In the genomic region with DNA sequence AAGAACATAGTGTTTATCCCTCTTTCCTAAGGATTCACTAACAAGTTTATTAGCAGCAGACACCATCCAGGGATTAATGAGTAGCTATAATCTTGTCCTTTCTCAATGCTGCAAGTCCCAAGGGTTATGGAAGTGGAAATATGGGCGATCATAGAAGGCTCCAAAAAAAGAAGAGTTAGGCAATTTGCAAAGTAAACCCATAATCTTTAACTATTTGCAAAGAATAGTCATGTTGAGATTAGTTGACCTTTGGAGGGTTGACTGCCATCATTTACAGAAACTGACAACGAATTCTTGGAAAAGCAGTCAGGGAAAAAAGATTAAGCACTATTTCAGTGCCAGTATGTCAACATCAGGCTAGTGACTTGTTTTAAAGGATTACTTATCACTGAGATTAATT, we compare ENCODE assay signal across 18 cellular contexts.
DNase-seq lines count a peak whose midpoint lies in the region; ATAC-seq and TF ChIP-seq lines count a peak whose summit lies in the region.
"Had no signal": no experiment of that assay in that cellular context is flagged by ENCODE, and none has a peak within 500 bp of the region (broad histone marks: within the 10 kb centered on the region; RNA-seq: fewer than 3 reads in every experiment).

No MANE protein-coding gene starts in this region.

- peak overlapping the region; percentile 62 for H3K27ac ChIP-seq in GM23338 (ENCODE audit: low read depth)
- no peak overlapping the region for H3K27ac ChIP-seq in osteoblast (ENCODE audit: low read depth, low read length)
- H3K27ac ChIP-seq: left lung had no signal

- DNase-seq in GM23338 (ENCODE audit: low spot score) (no peak), NCI-H82 treated with DMSO at 0.1 percent for 48 hours (lab: John Stamatoyannopoulos, UW; ENCODE audit: unreplicated experiment) (peak; percentile 87), fibroblast of the aortic adventitia (ENCODE audit: low read depth) (peak; percentile 53), osteoblast (ENCODE audit: insufficient read length, low spot score, missing footprints) (no peak), amniotic stem cell (lab: John Stamatoyannopoulos, UW) (no peak), NCI-H1092 treated with DMSO at 0.1 percent for 48 hours (lab: John Stamatoyannopoulos, UW) (no peak), CD1c-positive myeloid dendritic cell (ENCODE audit: extremely low spot score) (no peak), mucosa of gallbladder (ENCODE audit: low spot score) (no peak)
- DNase-seq: activated naive CD4-positive, alpha-beta T cell; aorta; cerebellar nuclear complex; effector memory CD8-positive, alpha-beta T cell; Kasumi-1; left lung; NCI-H1436; nucleus accumbens; SHP77 treated with DMSO at 0.1 percent for 48 hours; T-cell had no signal

- H3K27me3 Mint-ChIP-seq in GM23338 (ENCODE audit: insufficient read depth, low read depth, poor library complexity) = no peaks in the 10 kb centered on the region
- H3K27me3 Mint-ChIP-seq: effector memory CD8-positive, alpha-beta T cell; T-cell had no signal

- H3F3A ChIP-seq in GM23338 (replicated peaks; ENCODE audit: low read depth) = no peaks in the 10 kb centered on the region

- no peak overlapping the region for H3K4me3 Mint-ChIP-seq in GM23338
- H3K4me3 Mint-ChIP-seq: effector memory CD8-positive, alpha-beta T cell; T-cell had no signal

- no peak for ATAC-seq in GM23338
- ATAC-seq: effector memory CD8-positive, alpha-beta T cell; left lung; T-cell had no signal

- no peak overlapping the region for H2AFZ ChIP-seq in GM23338
- peak overlapping the region; percentile 18 for H2AFZ ChIP-seq in osteoblast (ENCODE audit: low read length)

- H3K36me3 Mint-ChIP-seq in GM23338 (ENCODE audit: low read depth) = no peaks in the 10 kb centered on the region
- H3K36me3 Mint-ChIP-seq: T-cell had no signal

- H3K4me1 Mint-ChIP-seq in GM23338 = no peaks in the 10 kb centered on the region
- H3K4me1 Mint-ChIP-seq: T-cell had no signal

- no peaks in the 10 kb centered on the region for H3K79me2 ChIP-seq in GM23338 (replicated peaks; ENCODE audit: insufficient read depth)
- H3K79me2 ChIP-seq in osteoblast (ENCODE audit: insufficient read depth, low read length) = no peaks in the 10 kb centered on the region

- TF ChIP-seq CTCF in GM23338 (conservative IDR thresholded peaks at IDR 0.05; ENCODE audit: low read depth in 2 of 2) (no peak), fibroblast of the aortic adventitia (IDR thresholded peaks at IDR 0.05; ENCODE audit: insufficient read depth, low read length) (no peak), osteoblast (IDR thresholded peaks at IDR 0.05; ENCODE audit: extremely low read depth, low read depth, low read length) (no peak)

- H3K27ac Mint-ChIP-seq in GM23338 = no peak overlapping the region
- H3K27ac Mint-ChIP-seq: effector memory CD8-positive, alpha-beta T cell; T-cell had no signal

- H3K4me3 ChIP-seq in GM23338 (no peak overlapping the region), fibroblast of the aortic adventitia (ENCODE audit: low read depth, low read length) (no peak overlapping the region), osteoblast (ENCODE audit: insufficient read depth, low read length) (no peak overlapping the region)
- H3K4me3 ChIP-seq: left lung had no signal

- no peaks in the 10 kb centered on the region for H3K4me1 ChIP-seq in GM23338 (ENCODE audit: insufficient read depth)
- H3K4me1 ChIP-seq in osteoblast (ENCODE audit: insufficient read depth, low read length) = no peaks in the 10 kb centered on the region
- H3K4me1 ChIP-seq: left lung had no signal

- H3K36me3 ChIP-seq in GM23338 (ENCODE audit: insufficient read depth) = no peaks in the 10 kb centered on the region; the same call in 1 of the 2 replicates
- H3K36me3 ChIP-seq in osteoblast (ENCODE audit: insufficient read depth, low read length) = no peaks in the 10 kb centered on the region
- H3K36me3 ChIP-seq: left lung had no signal

- no peaks in the 10 kb centered on the region for H3K27me3 ChIP-seq in GM23338 (ENCODE audit: insufficient read depth)
- H3K27me3 ChIP-seq in osteoblast (ENCODE audit: insufficient read depth, low read length) = no peaks in the 10 kb centered on the region
- H3K27me3 ChIP-seq: left lung had no signal

- H3K9me3 Mint-ChIP-seq in GM23338 = no peaks in the 10 kb centered on the region
- H3K9me3 Mint-ChIP-seq: effector memory CD8-positive, alpha-beta T cell had no signal

- no peaks in the 10 kb centered on the region; the same call in 1 of the 2 replicates for H4K20me1 ChIP-seq in GM23338 (replicated peaks; ENCODE audit: insufficient read depth)
- no peaks in the 10 kb centered on the region for H4K20me1 ChIP-seq in osteoblast (ENCODE audit: insufficient read depth, low read length)

- H3K4me2 ChIP-seq in GM23338 = no peak overlapping the region
- no peak overlapping the region for H3K4me2 ChIP-seq in osteoblast (ENCODE audit: insufficient read depth, low read length)

- no peaks in the 10 kb centered on the region for H3K9me2 ChIP-seq in GM23338 (ENCODE audit: insufficient read depth)

- no peaks in the 10 kb centered on the region for H3K9me3 ChIP-seq in osteoblast (ENCODE audit: low read depth, low read length)
- H3K9me3 ChIP-seq: left lung had no signal

TF ChIP-seq in GM23338, 12 proteins besides CTCF, POLR2A, EP300 and RAD21 (continues in another document):
- TF ChIP-seq CREB1 (CRISPR knock-in tag; IDR thresholded peaks at IDR 0.05; ENCODE audit: low read depth) = no peak
- TF ChIP-seq, protein P1, sequence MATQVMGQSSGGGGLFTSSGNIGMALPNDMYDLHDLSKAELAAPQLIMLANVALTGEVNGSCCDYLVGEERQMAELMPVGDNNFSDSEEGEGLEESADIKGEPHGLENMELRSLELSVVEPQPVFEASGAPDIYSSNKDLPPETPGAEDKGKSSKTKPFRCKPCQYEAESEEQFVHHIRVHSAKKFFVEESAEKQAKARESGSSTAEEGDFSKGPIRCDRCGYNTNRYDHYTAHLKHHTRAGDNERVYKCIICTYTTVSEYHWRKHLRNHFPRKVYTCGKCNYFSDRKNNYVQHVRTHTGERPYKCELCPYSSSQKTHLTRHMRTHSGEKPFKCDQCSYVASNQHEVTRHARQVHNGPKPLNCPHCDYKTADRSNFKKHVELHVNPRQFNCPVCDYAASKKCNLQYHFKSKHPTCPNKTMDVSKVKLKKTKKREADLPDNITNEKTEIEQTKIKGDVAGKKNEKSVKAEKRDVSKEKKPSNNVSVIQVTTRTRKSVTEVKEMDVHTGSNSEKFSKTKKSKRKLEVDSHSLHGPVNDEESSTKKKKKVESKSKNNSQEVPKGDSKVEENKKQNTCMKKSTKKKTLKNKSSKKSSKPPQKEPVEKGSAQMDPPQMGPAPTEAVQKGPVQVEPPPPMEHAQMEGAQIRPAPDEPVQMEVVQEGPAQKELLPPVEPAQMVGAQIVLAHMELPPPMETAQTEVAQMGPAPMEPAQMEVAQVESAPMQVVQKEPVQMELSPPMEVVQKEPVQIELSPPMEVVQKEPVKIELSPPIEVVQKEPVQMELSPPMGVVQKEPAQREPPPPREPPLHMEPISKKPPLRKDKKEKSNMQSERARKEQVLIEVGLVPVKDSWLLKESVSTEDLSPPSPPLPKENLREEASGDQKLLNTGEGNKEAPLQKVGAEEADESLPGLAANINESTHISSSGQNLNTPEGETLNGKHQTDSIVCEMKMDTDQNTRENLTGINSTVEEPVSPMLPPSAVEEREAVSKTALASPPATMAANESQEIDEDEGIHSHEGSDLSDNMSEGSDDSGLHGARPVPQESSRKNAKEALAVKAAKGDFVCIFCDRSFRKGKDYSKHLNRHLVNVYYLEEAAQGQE (IDR thresholded peaks at IDR 0.05; ENCODE audit: unreplicated experiment) = no peak
- TF ChIP-seq ZNF114 (CRISPR knock-in tag; IDR thresholded peaks at IDR 0.05) = no peak

Comparison
In these comparisons a context has a peak if more than half of its experiments do, and no peak if none do; other contexts are left out.
1. DNase-seq: peak in NCI-H82 treated with DMSO at 0.1 percent for 48 hours (single experiment) and fibroblast of the aortic adventitia (single experiment); none in GM23338 (single experiment), osteoblast (single experiment), amniotic stem cell (single experiment), NCI-H1092 treated with DMSO at 0.1 percent for 48 hours (single experiment), CD1c-positive myeloid dendritic cell (single experiment) and mucosa of gallbladder (single experiment).